1 cellular context compared by ENCODE assay signal in the genomic region with DNA sequence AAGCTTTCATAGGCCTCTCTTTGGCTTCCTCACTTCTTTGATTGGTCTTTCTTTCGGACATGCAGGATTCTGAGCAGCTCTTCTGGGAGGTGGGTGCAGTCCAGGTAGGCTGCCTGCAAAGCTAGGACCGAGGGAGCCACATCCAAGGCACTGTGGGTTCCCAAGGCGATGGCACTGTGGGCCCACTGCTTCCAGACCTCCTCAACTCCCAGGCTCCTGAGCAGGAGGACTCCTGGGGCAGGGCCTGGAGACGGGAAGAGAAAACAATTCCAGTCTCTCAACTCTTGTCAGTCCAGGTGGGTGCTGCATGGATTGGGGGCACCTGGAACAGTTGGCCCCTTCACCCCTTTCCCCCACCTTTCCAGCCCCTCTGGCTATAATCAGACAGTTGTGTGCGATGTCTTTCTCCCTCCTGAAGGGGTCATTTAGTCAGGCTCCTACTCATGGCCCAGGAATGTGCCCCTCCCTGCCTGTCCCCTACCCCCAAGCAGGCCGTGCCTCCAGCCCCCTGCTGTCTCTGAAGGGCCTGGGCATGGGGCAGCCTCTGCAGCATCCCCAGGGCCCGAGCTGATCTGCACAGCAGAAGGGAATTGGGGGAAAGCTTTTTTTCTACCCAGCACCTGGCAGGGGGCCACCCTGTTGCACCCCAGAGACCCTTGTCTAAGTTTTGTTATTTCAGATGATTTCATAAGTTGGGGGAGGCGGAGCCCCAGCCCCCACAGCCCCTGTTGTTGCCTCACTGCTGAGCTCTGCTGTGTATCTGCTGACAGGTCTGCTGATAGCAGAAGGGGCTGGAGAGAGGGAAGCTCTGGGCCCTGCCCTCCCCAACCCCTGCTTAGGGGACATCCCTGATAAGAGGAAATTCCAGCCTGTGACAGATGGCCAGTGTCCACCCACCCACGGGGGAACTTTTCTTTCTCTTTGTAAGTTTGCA.
TF ChIP-seq lines count a peak whose summit lies in the region.

No MANE protein-coding gene starts in this region.

TF ChIP-seq in GM12878, 131 proteins besides CTCF, POLR2A, EP300 and RAD21 (continued from another document):
- TF ChIP-seq, protein P1, sequence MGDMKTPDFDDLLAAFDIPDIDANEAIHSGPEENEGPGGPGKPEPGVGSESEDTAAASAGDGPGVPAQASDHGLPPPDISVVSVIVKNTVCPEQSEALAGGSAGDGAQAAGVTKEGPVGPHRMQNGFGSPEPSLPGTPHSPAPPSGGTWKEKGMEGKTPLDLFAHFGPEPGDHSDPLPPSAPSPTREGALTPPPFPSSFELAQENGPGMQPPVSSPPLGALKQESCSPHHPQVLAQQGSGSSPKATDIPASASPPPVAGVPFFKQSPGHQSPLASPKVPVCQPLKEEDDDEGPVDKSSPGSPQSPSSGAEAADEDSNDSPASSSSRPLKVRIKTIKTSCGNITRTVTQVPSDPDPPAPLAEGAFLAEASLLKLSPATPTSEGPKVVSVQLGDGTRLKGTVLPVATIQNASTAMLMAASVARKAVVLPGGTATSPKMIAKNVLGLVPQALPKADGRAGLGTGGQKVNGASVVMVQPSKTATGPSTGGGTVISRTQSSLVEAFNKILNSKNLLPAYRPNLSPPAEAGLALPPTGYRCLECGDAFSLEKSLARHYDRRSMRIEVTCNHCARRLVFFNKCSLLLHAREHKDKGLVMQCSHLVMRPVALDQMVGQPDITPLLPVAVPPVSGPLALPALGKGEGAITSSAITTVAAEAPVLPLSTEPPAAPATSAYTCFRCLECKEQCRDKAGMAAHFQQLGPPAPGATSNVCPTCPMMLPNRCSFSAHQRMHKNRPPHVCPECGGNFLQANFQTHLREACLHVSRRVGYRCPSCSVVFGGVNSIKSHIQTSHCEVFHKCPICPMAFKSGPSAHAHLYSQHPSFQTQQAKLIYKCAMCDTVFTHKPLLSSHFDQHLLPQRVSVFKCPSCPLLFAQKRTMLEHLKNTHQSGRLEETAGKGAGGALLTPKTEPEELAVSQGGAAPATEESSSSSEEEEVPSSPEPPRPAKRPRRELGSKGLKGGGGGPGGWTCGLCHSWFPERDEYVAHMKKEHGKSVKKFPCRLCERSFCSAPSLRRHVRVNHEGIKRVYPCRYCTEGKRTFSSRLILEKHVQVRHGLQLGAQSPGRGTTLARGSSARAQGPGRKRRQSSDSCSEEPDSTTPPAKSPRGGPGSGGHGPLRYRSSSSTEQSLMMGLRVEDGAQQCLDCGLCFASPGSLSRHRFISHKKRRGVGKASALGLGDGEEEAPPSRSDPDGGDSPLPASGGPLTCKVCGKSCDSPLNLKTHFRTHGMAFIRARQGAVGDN (IDR thresholded peaks at IDR 0.05), result no peak
- TF ChIP-seq ZZZ3 (IDR thresholded peaks at IDR 0.05; ENCODE audit: control insufficient read depth, insufficient read length, low read depth) (no peak), HDAC2 (IDR thresholded peaks at IDR 0.05) (no peak), STAT1 (conservative IDR thresholded peaks at IDR 0.05) (no peak), SREBF1 (IDR thresholded peaks at IDR 0.05; ENCODE audit: low read length) (no peak), SUPT20H (IDR thresholded peaks at IDR 0.05; ENCODE audit: borderline replicate concordance, control insufficient read depth, low read depth, low read length) (no peak), BHLHE40 (IDR thresholded peaks at IDR 0.05; ENCODE audit: borderline replicate concordance in 1 of 2, low read depth in 2 of 2, low read length in 1 of 2) (no peak), IKZF1 (conservative IDR thresholded peaks at IDR 0.05) (no peak), NR2F1 (conservative IDR thresholded peaks at IDR 0.05) (no peak), ZSCAN29 (IDR thresholded peaks at IDR 0.05) (no peak)
- TF ChIP-seq, protein P2, sequence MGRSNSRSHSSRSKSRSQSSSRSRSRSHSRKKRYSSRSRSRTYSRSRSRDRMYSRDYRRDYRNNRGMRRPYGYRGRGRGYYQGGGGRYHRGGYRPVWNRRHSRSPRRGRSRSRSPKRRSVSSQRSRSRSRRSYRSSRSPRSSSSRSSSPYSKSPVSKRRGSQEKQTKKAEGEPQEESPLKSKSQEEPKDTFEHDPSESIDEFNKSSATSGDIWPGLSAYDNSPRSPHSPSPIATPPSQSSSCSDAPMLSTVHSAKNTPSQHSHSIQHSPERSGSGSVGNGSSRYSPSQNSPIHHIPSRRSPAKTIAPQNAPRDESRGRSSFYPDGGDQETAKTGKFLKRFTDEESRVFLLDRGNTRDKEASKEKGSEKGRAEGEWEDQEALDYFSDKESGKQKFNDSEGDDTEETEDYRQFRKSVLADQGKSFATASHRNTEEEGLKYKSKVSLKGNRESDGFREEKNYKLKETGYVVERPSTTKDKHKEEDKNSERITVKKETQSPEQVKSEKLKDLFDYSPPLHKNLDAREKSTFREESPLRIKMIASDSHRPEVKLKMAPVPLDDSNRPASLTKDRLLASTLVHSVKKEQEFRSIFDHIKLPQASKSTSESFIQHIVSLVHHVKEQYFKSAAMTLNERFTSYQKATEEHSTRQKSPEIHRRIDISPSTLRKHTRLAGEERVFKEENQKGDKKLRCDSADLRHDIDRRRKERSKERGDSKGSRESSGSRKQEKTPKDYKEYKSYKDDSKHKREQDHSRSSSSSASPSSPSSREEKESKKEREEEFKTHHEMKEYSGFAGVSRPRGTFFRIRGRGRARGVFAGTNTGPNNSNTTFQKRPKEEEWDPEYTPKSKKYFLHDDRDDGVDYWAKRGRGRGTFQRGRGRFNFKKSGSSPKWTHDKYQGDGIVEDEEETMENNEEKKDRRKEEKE (IDR thresholded peaks at IDR 0.05), result no peak
